8 cellular contexts compared by ENCODE assay signal in the genomic region with DNA sequence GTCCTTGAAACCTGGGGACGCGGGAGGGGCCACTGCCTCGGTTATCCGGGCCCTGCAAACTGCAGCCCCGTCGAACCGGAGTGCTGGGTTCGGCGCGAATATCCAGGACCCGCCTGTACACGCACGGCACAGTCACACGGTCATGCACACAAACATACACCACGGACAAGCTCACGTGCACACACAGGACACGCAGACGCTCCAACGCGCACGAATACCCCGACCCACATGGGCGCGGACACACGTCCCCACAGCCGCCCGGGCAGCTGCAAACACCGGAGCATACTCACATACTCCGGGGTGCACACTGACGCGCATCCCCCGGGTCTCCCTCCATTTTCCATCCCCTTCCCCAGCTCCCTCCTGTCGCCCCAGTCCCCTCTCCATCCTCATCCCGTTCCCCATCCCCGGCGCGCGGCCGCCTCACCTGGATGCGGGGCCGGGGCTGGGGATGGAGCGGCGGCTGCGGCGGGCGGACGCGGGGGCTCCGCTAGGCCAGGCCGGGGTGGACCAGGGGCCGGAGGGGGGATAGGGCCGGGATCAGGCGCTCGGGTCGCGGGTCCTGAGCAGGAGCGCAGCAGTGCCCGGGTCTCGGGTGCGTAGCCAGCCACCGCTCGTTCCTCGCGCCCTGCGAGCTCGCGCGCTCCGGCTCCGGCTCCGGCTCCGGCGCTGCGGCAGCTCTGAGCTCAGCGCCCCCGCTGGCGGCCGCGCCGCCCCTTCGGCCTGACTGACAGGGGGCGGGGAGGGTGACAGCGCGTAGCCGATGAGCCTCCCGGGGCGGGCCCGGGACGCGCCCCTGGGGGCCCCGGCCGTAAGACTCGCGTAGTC. TPM values are rescaled to one million over a fixed set of nuclear protein-coding genes. Genes with fewer than 3 reads are reported as not detected.
DNase-seq lines count a peak whose midpoint lies in the region; ATAC-seq, FAIRE-seq and TF ChIP-seq lines count a peak whose summit lies in the region.

A gene with protein sequence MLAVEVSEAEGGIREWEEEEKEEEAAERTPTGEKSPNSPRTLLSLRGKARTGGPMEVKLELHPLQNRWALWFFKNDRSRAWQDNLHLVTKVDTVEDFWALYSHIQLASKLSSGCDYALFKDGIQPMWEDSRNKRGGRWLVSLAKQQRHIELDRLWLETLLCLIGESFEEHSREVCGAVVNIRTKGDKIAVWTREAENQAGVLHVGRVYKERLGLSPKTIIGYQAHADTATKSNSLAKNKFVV (plus strand): TSS at position 823 of the 828 bp plus-strand sequence. CDS start 12,113 bp downstream, outside the sequence.
A gene (minus strand): TSS at position 682 of the 828 bp plus-strand sequence. CDS start 880 bp downstream, outside the sequence.

- H3K36me3 ChIP-seq in Panc1 (ENCODE audit: control insufficient read depth, insufficient read depth, low read length) (no peaks in the 10 kb centered on the region), bronchial epithelial cell (ENCODE audit: control insufficient read depth, insufficient read depth, low read length) (no peaks in the 10 kb centered on the region)

- ATAC-seq in HG02642 (IDR thresholded peaks at IDR 0.05; ENCODE audit: poor library complexity, unreplicated experiment) (peak; percentile 70), Panc1 (peak; percentile 89), left colon (peak; percentile 38), HG03520 (IDR thresholded peaks at IDR 0.05; ENCODE audit: unreplicated experiment) (no peak)

- H3K27ac ChIP-seq in Panc1 (ENCODE audit: low read length): no peak within 1 kb of the TSS

- TF ChIP-seq CTCF in Panc1 (IDR thresholded peaks at IDR 0.05): no peak
- TF ChIP-seq CTCF in bronchial epithelial cell (IDR thresholded peaks at IDR 0.05; ENCODE audit: insufficient read depth, low read length, severe bottlenecking): no peak

- no peak for FAIRE-seq in bronchial epithelial cell (lab: Jason Lieb, UNC)

- H3K4me3 ChIP-seq in Panc1 (ENCODE audit: low read depth in 2 of 2, low read length in 2 of 2): peak within 1 kb of the TSS; percentile 37 to 51
- peak within 1 kb of the TSS; percentile 19 for H3K4me3 ChIP-seq in bronchial epithelial cell (ENCODE audit: low read depth, low read length)

- H3K27me3 ChIP-seq in Panc1 (ENCODE audit: control insufficient read depth, insufficient read depth, low read length) (peaks cover 14% of the 10 kb centered on the region; the same call in 1 of the 2 replicates), bronchial epithelial cell (ENCODE audit: control insufficient read depth, insufficient read depth, low read length) (peaks cover 15% of the 10 kb centered on the region)

- intact Hi-C loops in Panc1 (cut with micrococcal nuclease; ENCODE audit: unreplicated experiment) (no loop called here), left colon (cut with DNase I, micrococcal nuclease) (no loop called here)

- in situ Hi-C loops in Panc1 (cut with HindIII; ENCODE audit: low pct_unique_long_range_greater_than_20kb, low sequenced_read_pairs): no loop called here

- no peaks in the 10 kb centered on the region; the same call in 1 of the 2 replicates for H3K4me1 ChIP-seq in Panc1 (ENCODE audit: control insufficient read depth, insufficient read depth, low read length)

- DNase-seq in EH (ENCODE audit: low read depth) (peak; percentile 47), Panc1 (ENCODE audit: low read depth, low spot score) (no peak), bronchial epithelial cell (ENCODE audit: low read depth) (peak; percentile 28), left colon (no peak), globus pallidus (ENCODE audit: low spot score) (no peak)
- peak; percentile 53 to 56 for DNase-seq in stimulated activated CD8-positive, alpha-beta memory T cell treated with anti-CD3 and anti-CD28 coated beads, Interleukin-2, amount 100 ng/mL, for 48 hours (ENCODE audit: low read depth in 2 of 2)

- POLR2A ChIA-PET in Panc1 (lab: Charles Lee): interaction anchor here (1.1 kb wide), 1 partner anchor 9 kb away, joined by 3 read pairs; no protein-coding TSS in a partner anchor

- no TSS peak for BruUV-seq in Panc1 (replicated peaks; lab: Mats Ljungman, UMichigan)

- no peaks in the 10 kb centered on the region for H3K9me3 ChIP-seq in Panc1 (ENCODE audit: control insufficient read depth, insufficient read depth, low read depth, low read length)

- CTCF ChIA-PET in Panc1 (lab: Charles Lee): interaction anchor here (0.6 kb wide), 1 partner anchor 87 kb away, joined by 8 read pairs; no protein-coding TSS in a partner anchor

RNA-seq across cellular contexts. Expression of the first gene that starts in this region (rescaled TPM):
- not detected for total RNA-seq in Panc1 (2021; ENCODE audit: unreplicated experiment)
- not detected for polyA plus RNA-seq in Panc1 (2012; ENCODE audit: insufficient read length)
- total RNA-seq in bronchial epithelial cell: not detected in 2 replicates
- not detected for total RNA-seq in left colon

RNA-seq across cellular contexts. Expression of the second gene that starts in this region (rescaled TPM):
- total RNA-seq in Panc1 (2021; ENCODE audit: unreplicated experiment) (0.77 TPM), bronchial epithelial cell (not detected in 2 replicates), left colon (not detected)
- 0.62 TPM for polyA plus RNA-seq in Panc1 (2012; ENCODE audit: insufficient read length)

Comparison
In these comparisons a context has a peak if more than half of its experiments do, and no peak if none do; other contexts are left out.
1. Peak in ATAC-seq and H3K4me3 ChIP-seq in Panc1; RNA of the genes that start here not detected or under 1 TPM.
2. Peak in DNase-seq and H3K4me3 ChIP-seq in bronchial epithelial cell; RNA of the genes that start here not detected or under 1 TPM.
3. Peak in ATAC-seq in left colon; RNA of the genes that start here not detected or under 1 TPM.
4. DNase-seq: peak in EH (single experiment) and stimulated activated CD8-positive, alpha-beta memory T cell treated with anti-CD3 and anti-CD28 coated beads, Interleukin-2, amount 100 ng/mL, for 48 hours (2 of 2); none in Panc1 (single experiment), left colon (0 of 2) and globus pallidus (single experiment).